Comparison of ENCODE assay signal across 8 cellular contexts in genomic region chr7:27784399-27785053, GRCh38. TPM values are rescaled to one million over a fixed set of nuclear protein-coding genes. Genes with fewer than 3 reads are reported as not detected.
DNase-seq lines count a peak whose midpoint lies in the region; ATAC-seq, FAIRE-seq and TF ChIP-seq lines count a peak whose summit lies in the region.

No MANE protein-coding gene starts in this region.

- H3K36me3 ChIP-seq in Panc1 (ENCODE audit: control insufficient read depth, insufficient read depth, low read length) (peaks cover 22% of the 10 kb centered on the region), bronchial epithelial cell (ENCODE audit: control insufficient read depth, insufficient read depth, low read length) (peaks cover 5% of the 10 kb centered on the region)

- intact Hi-C loops in Panc1 (cut with micrococcal nuclease; ENCODE audit: unreplicated experiment): loop anchor here (5.0 to 10.0 kb wide), 4 partner anchors 37 to 587 kb away; no protein-coding TSS in a partner anchor

- peak; percentile 95 for ATAC-seq in Panc1
- no peak for ATAC-seq in GM18502 (IDR thresholded peaks at IDR 0.05; ENCODE audit: poor library complexity, unreplicated experiment)

- H3K27me3 ChIP-seq in Panc1 (ENCODE audit: control insufficient read depth, insufficient read depth, low read length) (no peaks in the 10 kb centered on the region), bronchial epithelial cell (ENCODE audit: control insufficient read depth, insufficient read depth, low read length) (no peaks in the 10 kb centered on the region)

- POLR2A ChIA-PET in Panc1 (lab: Charles Lee): no interaction called here

- H3K4me3 ChIP-seq in Panc1 (ENCODE audit: low read depth in 2 of 2, low read length in 2 of 2) (no peak overlapping the region), bronchial epithelial cell (ENCODE audit: low read depth, low read length) (no peak overlapping the region)

- peak; percentile 83 for TF ChIP-seq CTCF in Panc1 (IDR thresholded peaks at IDR 0.05)
- TF ChIP-seq CTCF in bronchial epithelial cell (IDR thresholded peaks at IDR 0.05; ENCODE audit: insufficient read depth, low read length, severe bottlenecking): peak; percentile 35

- peaks cover 26% of the 10 kb centered on the region for H3K4me1 ChIP-seq in Panc1 (ENCODE audit: control insufficient read depth, insufficient read depth, low read length)

- in situ Hi-C loops in Panc1 (cut with HindIII; ENCODE audit: low pct_unique_long_range_greater_than_20kb, low sequenced_read_pairs): no loop called here

- peak; percentile 13 for DNase-seq in COR-L47 (lab: John Stamatoyannopoulos, UW)
- DNase-seq in H4 (ENCODE audit: low spot score): peak; percentile 79
- DNase-seq in Panc1 (ENCODE audit: low read depth, low spot score): peak; percentile 81
- DNase-seq in bronchial epithelial cell (ENCODE audit: low read depth): peak; percentile 92
- DNase-seq in medulla oblongata (ENCODE audit: extremely low spot score): peak; percentile 27
- no peak for DNase-seq in mesenteric fat pad (ENCODE audit: low spot score)
- no peak for DNase-seq in hepatic stellate cell (ENCODE audit: low spot score)

- H3K9me3 ChIP-seq in Panc1 (ENCODE audit: control insufficient read depth, insufficient read depth, low read depth, low read length): no peaks in the 10 kb centered on the region

- CTCF ChIA-PET in Panc1 (lab: Charles Lee): interaction anchor here (0.9 to 1.1 kb wide), 2 partner anchors 10 to 588 kb away, joined by 3 read pairs; no protein-coding TSS in a partner anchor

- peak overlapping the region; percentile 36; the same call in 1 of the 2 replicates for H3K27ac ChIP-seq in Panc1 (ENCODE audit: low read length)

- FAIRE-seq in bronchial epithelial cell (lab: Jason Lieb, UNC): no peak

- no TSS peak for BruUV-seq in Panc1 (replicated peaks; lab: Mats Ljungman, UMichigan)

RNA-seq across cellular contexts. Expression of gene TAX1BP1, which starts 44.6 kb away (rescaled TPM):
- total RNA-seq in H4 (2014; rRNA removed; shearing (Covaris generic)): 131 and 164 TPM in 2 replicates
- total RNA-seq in Panc1 (2021; ENCODE audit: unreplicated experiment) (125 TPM), bronchial epithelial cell (92.1 and 150 TPM in 2 replicates), mesenteric fat pad (82.5 TPM)
- 80.8 TPM for polyA plus RNA-seq in Panc1 (2012; ENCODE audit: insufficient read length)

Comparison
In these comparisons a context has a peak if more than half of its experiments do, and no peak if none do; other contexts are left out.
1. DNase-seq: peak in COR-L47 (single experiment), H4 (single experiment), Panc1 (single experiment), bronchial epithelial cell (single experiment) and medulla oblongata (single experiment); none in mesenteric fat pad (single experiment) and hepatic stellate cell (single experiment).